8 cellular contexts compared by ENCODE assay signal in genomic region chr21:16193758-16194606, GRCh38.
A peak's percentile ranks its signal among the peaks of the same experiment; 100 is the strongest.
DNase-seq lines count a peak whose midpoint lies in the region; FAIRE-seq and TF ChIP-seq lines count a peak whose summit lies in the region.

No MANE protein-coding gene starts in this region.

- peak overlapping the region; percentile 68 for H3K4me2 ChIP-seq in Karpas-422 (ENCODE audit: low read depth, low read length, poor library complexity, severe bottlenecking)
- peak overlapping the region; percentile 95 for H3K4me2 ChIP-seq in astrocyte (ENCODE audit: low read length)
- peak overlapping the region; percentile 69 for H3K4me2 ChIP-seq in hepatocyte

- peaks cover 15% of the 10 kb centered on the region for H3K4me1 Mint-ChIP-seq in astrocyte (ENCODE audit: low read depth, unreplicated experiment)

- H3K79me2 ChIP-seq in Karpas-422 (ENCODE audit: low read length) (no peaks in the 10 kb centered on the region), astrocyte (ENCODE audit: insufficient read depth, low read length) (peaks cover 43% of the 10 kb centered on the region), hepatocyte (peaks cover 19% of the 10 kb centered on the region)

- WGBS in hepatocyte (ENCODE audit: low lambda C conversion rate, missing lambda C conversion rate): 20% methylated on average over 9 of the region's 9 CpGs

- peak; percentile 33 for DNase-seq in AG09309 (ENCODE audit: low read depth)
- DNase-seq in GM19238 (ENCODE audit: insufficient read length, low spot score): peak; percentile 2
- peak; percentile 77 for DNase-seq in Karpas-422
- peak; percentile 91 for DNase-seq in astrocyte (ENCODE audit: low read depth)
- peak; percentile 65 for DNase-seq in hepatocyte (ENCODE audit: low spot score)
- no peak for DNase-seq in NCI-H345 treated with DMSO at 0.1 percent for 48 hours (lab: John Stamatoyannopoulos, UW; ENCODE audit: unreplicated experiment)
- DNase-seq in NCI-H1417 treated with DMSO at 0.1 percent for 48 hours (lab: John Stamatoyannopoulos, UW): no peak

- H3K9me3 ChIP-seq in Karpas-422 (ENCODE audit: low read length) (peaks cover 4% of the 10 kb centered on the region; the same call in 1 of the 2 replicates), astrocyte (ENCODE audit: insufficient read depth, low read depth, low read length) (no peaks in the 10 kb centered on the region), hepatocyte (ENCODE audit: low read depth) (no peaks in the 10 kb centered on the region)

- H3K9ac ChIP-seq in Karpas-422 (ENCODE audit: low read length) (no peak overlapping the region), astrocyte (ENCODE audit: low read length) (peak overlapping the region; percentile 88), rectal smooth muscle tissue (ENCODE audit: low read length) (no peak overlapping the region)

- H3K9me2 ChIP-seq in Karpas-422 (replicated peaks; ENCODE audit: insufficient read depth, low read length) (no peaks in the 10 kb centered on the region), hepatocyte (replicated peaks; ENCODE audit: insufficient read depth) (no peaks in the 10 kb centered on the region)

- H3K4me3 ChIP-seq in AG09309 (ENCODE audit: control insufficient read depth, low read depth, low read length) (peak overlapping the region; percentile 44), Karpas-422 (ENCODE audit: low read length) (peak overlapping the region; percentile 51), astrocyte (ENCODE audit: insufficient read depth, low read depth, low read length) (peak overlapping the region; percentile 75), hepatocyte (peak overlapping the region; percentile 30), rectal smooth muscle tissue (ENCODE audit: low read length) (no peak overlapping the region)

- TF ChIP-seq CTCF in AG09309 (IDR thresholded peaks at IDR 0.05; ENCODE audit: control insufficient read depth, insufficient read depth, low read depth, low read length, missing control alignments) (peak; percentile 36), astrocyte (IDR thresholded peaks at IDR 0.05; ENCODE audit: insufficient read depth, low read depth, low read length) (peak; percentile 22), hepatocyte (IDR thresholded peaks at IDR 0.05; ENCODE audit: poor library complexity) (peak; percentile 23)

- peak overlapping the region; percentile 43 for H3K27ac Mint-ChIP-seq in astrocyte (ENCODE audit: unreplicated experiment)

- FAIRE-seq in astrocyte (lab: Jason Lieb, UNC): peak; percentile 81

- no peaks in the 10 kb centered on the region for H3K36me3 Mint-ChIP-seq in astrocyte (ENCODE audit: low read depth, unreplicated experiment)

- H4K20me1 ChIP-seq in Karpas-422 (ENCODE audit: insufficient read depth, low read depth, low read length) (no peaks in the 10 kb centered on the region), astrocyte (ENCODE audit: insufficient read depth, low read length) (no peaks in the 10 kb centered on the region), hepatocyte (ENCODE audit: insufficient read depth, poor library complexity, severe bottlenecking) (no peaks in the 10 kb centered on the region)

- H3K4me3 Mint-ChIP-seq in astrocyte (ENCODE audit: unreplicated experiment): no peak overlapping the region

- H3K27me3 ChIP-seq in Karpas-422 (ENCODE audit: low read length) (no peaks in the 10 kb centered on the region), astrocyte (ENCODE audit: insufficient read depth, low read length) (no peaks in the 10 kb centered on the region), hepatocyte (no peaks in the 10 kb centered on the region), rectal smooth muscle tissue (ENCODE audit: control insufficient read depth, insufficient read depth, low read length) (no peaks in the 10 kb centered on the region)

- H3K27ac ChIP-seq in Karpas-422 (ENCODE audit: low read length): no peak overlapping the region
- peak overlapping the region; percentile 88 for H3K27ac ChIP-seq in astrocyte (ENCODE audit: low read depth, low read length)
- H3K27ac ChIP-seq in hepatocyte: peak overlapping the region; percentile 90
- peak overlapping the region; percentile 34 for H3K27ac ChIP-seq in rectal smooth muscle tissue (ENCODE audit: low read depth, low read length)

- H3K36me3 ChIP-seq in Karpas-422 (ENCODE audit: insufficient read depth, low read length): no peaks in the 10 kb centered on the region
- H3K36me3 ChIP-seq in astrocyte (ENCODE audit: insufficient read depth, low read length): no peaks in the 10 kb centered on the region
- no peaks in the 10 kb centered on the region for H3K36me3 ChIP-seq in hepatocyte (replicated peaks; ENCODE audit: insufficient read depth, low read depth)
- H3K36me3 ChIP-seq in rectal smooth muscle tissue (ENCODE audit: control insufficient read depth, insufficient read depth, low read length): no peaks in the 10 kb centered on the region

- H2AFZ ChIP-seq in Karpas-422 (ENCODE audit: low read length): peak overlapping the region; percentile 71
- H2AFZ ChIP-seq in astrocyte (ENCODE audit: low read depth, low read length): peak overlapping the region; percentile 73
- H2AFZ ChIP-seq in hepatocyte: peak overlapping the region; percentile 16

- no peaks in the 10 kb centered on the region for H3K9me3 Mint-ChIP-seq in astrocyte (ENCODE audit: unreplicated experiment)

- H3K4me1 ChIP-seq in Karpas-422 (ENCODE audit: low read length) (peaks cover 18% of the 10 kb centered on the region), astrocyte (ENCODE audit: insufficient read depth, low read length) (peaks cover 4% of the 10 kb centered on the region), hepatocyte (ENCODE audit: insufficient read depth) (peaks cover 17% of the 10 kb centered on the region), rectal smooth muscle tissue (ENCODE audit: control insufficient read depth, insufficient read depth, low read length) (no peaks in the 10 kb centered on the region)

- no peaks in the 10 kb centered on the region for H3K27me3 Mint-ChIP-seq in astrocyte (ENCODE audit: low read depth, unreplicated experiment)

Comparison
In these comparisons a context has a peak if more than half of its experiments do, and no peak if none do; other contexts are left out.
1. DNase-seq: peak in AG09309 (single experiment), GM19238 (single experiment), Karpas-422 (single experiment), astrocyte (single experiment) and hepatocyte (single experiment); none in NCI-H345 treated with DMSO at 0.1 percent for 48 hours (single experiment) and NCI-H1417 treated with DMSO at 0.1 percent for 48 hours (single experiment).
2. H2AFZ ChIP-seq: peak in every context shown above with its lines; median percentile 73 in astrocyte; 71 in Karpas-422; 16 in hepatocyte.
3. Peak in every context shown above with its lines, with median percentiles within 50 percentile points of each other: CTCF ChIP-seq and H3K4me2 ChIP-seq.